ENCODE assay signal across 27 cellular contexts in genomic region chr7:49520971-49521370, GRCh38.
"Had no signal": no experiment of that assay in that cellular context is flagged by ENCODE, and none has a peak within 500 bp of the region (broad histone marks: within the 10 kb centered on the region; RNA-seq: fewer than 3 reads in every experiment).

No MANE protein-coding gene starts in this region.

- H3K36me3 Mint-ChIP-seq: activated naive CD8-positive, alpha-beta T cell; T-cell had no signal

- H3K27ac ChIP-seq: SK-N-MC had no signal

- H3K4me3 Mint-ChIP-seq: activated CD4-positive, alpha-beta memory T cell treated with anti-CD3 and anti-CD28 coated beads, Interleukin-2, amount 10 ng/mL, durations not matched to agents 7 days and 5 days; activated CD4-positive, alpha-beta T cell treated with anti-CD3 and anti-CD28 coated beads for 36 hours; activated naive CD4-positive, alpha-beta T cell treated with anti-CD3 and anti-CD28 coated beads for 36 hours; activated naive CD8-positive, alpha-beta T cell; activated T-helper 17 cell treated with anti-CD3 and anti-CD28 coated beads, Interleukin-2, amount 50 U/mL, for 72 hours; T-cell had no signal

- DNase-seq: activated CD4-positive, alpha-beta memory T cell treated with anti-CD3 and anti-CD28 coated beads, Interleukin-2, amount 10 ng/mL, durations not matched to agents 7 days and 5 days; activated CD4-positive, alpha-beta T cell treated with anti-CD3 and anti-CD28 coated beads for 36 hours; activated CD4-positive, alpha-beta T cell treated with anti-CD3 and anti-CD28 coated beads, Interleukin-2, amount 50 U/mL, for 1 hour; activated CD4-positive, CD25-positive, alpha-beta regulatory T cell; activated gamma-delta T cell; activated naive CD4-positive, alpha-beta T cell treated with anti-CD3 and anti-CD28 coated beads for 36 hours; activated T-cell treated with anti-CD3 and anti-CD28 coated beads for 4 hours; activated T-cell treated with anti-CD3 and anti-CD28 coated beads, Interleukin-2, amount 50 U/mL, for 48 hours; Kasumi-1; KBM-7; NCI-H1417; NCI-H2029; NCI-H2107; NCI-H2171 treated with DMSO at 0.1 percent for 48 hours; NCI-H226; NCI-H526; NCI-H774; OCI-M1; RPMI8226; T-cell; T-helper 2 cell; T1000 had no signal

- H3K4me1 Mint-ChIP-seq: activated CD4-positive, alpha-beta memory T cell treated with anti-CD3 and anti-CD28 coated beads, Interleukin-2, amount 10 ng/mL, durations not matched to agents 7 days and 5 days; activated CD4-positive, alpha-beta T cell treated with anti-CD3 and anti-CD28 coated beads for 36 hours; activated T-helper 17 cell treated with anti-CD3 and anti-CD28 coated beads, Interleukin-2, amount 50 U/mL, for 72 hours; T-cell had no signal

- H3K27ac Mint-ChIP-seq: activated CD4-positive, alpha-beta memory T cell treated with anti-CD3 and anti-CD28 coated beads, Interleukin-2, amount 10 ng/mL, durations not matched to agents 7 days and 5 days; activated CD4-positive, alpha-beta T cell treated with anti-CD3 and anti-CD28 coated beads for 36 hours; activated naive CD4-positive, alpha-beta T cell treated with anti-CD3 and anti-CD28 coated beads for 36 hours; activated naive CD8-positive, alpha-beta T cell; activated T-helper 17 cell treated with anti-CD3 and anti-CD28 coated beads, Interleukin-2, amount 50 U/mL, for 72 hours; T-cell had no signal

- ATAC-seq: activated CD4-positive, alpha-beta T cell treated with anti-CD3 and anti-CD28 coated beads for 36 hours; activated T-helper 17 cell treated with anti-CD3 and anti-CD28 coated beads, Interleukin-2, amount 50 U/mL, for 72 hours; Panc1; Right ventricle myocardium inferior; T-cell had no signal

- H3K9me3 Mint-ChIP-seq: activated T-helper 17 cell treated with anti-CD3 and anti-CD28 coated beads, Interleukin-2, amount 50 U/mL, for 72 hours had no signal

- H3K27me3 Mint-ChIP-seq: activated CD4-positive, alpha-beta memory T cell treated with anti-CD3 and anti-CD28 coated beads, Interleukin-2, amount 10 ng/mL, durations not matched to agents 7 days and 5 days; activated CD4-positive, alpha-beta T cell treated with anti-CD3 and anti-CD28 coated beads for 36 hours; activated naive CD8-positive, alpha-beta T cell; activated T-helper 17 cell treated with anti-CD3 and anti-CD28 coated beads, Interleukin-2, amount 50 U/mL, for 72 hours; T-cell had no signal

- H3K4me3 ChIP-seq: SK-N-MC had no signal
